Comparison of ENCODE assay signal across 15 cellular contexts in the genomic region with DNA sequence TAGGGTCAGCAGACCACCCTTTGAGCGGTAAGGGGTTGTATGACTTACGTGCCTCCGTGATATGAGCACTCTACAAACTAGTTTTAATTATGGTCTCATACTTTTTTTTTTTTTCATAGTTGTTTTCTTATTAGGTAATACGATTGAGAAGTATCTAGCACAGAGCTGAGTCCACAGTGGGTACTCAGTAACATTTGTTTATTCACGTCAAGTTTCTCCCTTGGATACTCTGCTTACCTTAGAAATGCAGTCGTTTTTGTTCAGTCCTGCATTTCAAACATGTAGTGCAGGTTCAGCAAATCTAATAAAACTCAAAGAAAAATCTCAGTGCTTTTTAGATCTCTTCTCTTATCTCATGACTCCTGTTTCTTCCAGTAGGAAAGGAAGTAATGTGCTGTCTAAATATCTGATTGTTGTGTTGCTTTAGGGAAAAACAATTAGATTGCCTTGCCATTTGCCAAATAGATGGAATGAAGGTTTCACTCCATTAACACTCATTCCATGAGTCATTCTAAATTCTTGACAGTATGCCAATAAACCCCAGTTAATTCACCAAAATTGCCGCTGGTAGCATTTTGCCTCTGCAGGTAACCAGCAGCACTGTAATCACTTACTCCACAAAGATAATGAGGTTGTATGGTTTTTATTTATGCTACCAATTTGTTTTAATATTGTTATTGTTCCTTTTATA.
A peak's percentile ranks its signal among the peaks of the same experiment; 100 is the strongest.
DNase-seq lines count a peak whose midpoint lies in the region; ATAC-seq and TF ChIP-seq lines count a peak whose summit lies in the region.
"Had no signal": no experiment of that assay in that cellular context is flagged by ENCODE, and none has a peak within 500 bp of the region (broad histone marks: within the 10 kb centered on the region; RNA-seq: fewer than 3 reads in every experiment).

No MANE protein-coding gene starts in this region.

- peak; percentile 7 for TF ChIP-seq CTCF in epithelial cell of proximal tubule (conservative IDR thresholded peaks at IDR 0.05; ENCODE audit: low read depth, low read length)

- H3K4me3 ChIP-seq in epithelial cell of proximal tubule (ENCODE audit: low read depth, low read length), result no peak overlapping the region
- H3K4me3 ChIP-seq: left ventricle myocardium inferior, neural progenitor cell had no signal

- peak; percentile 53 for DNase-seq in A172 (ENCODE audit: low spot score)
- DNase-seq in HS-27A (ENCODE audit: low read depth), result peak; percentile 69
- peak; percentile 34 for DNase-seq in NCI-H446 treated with DMSO at 0.1 percent for 48 hours (lab: John Stamatoyannopoulos, UW)
- peak; percentile 79 for DNase-seq in epithelial cell of proximal tubule (ENCODE audit: low read depth)
- DNase-seq in CD1c-positive myeloid dendritic cell (ENCODE audit: extremely low spot score), result no peak
- DNase-seq in posterior vena cava (ENCODE audit: low spot score), result no peak
- DNase-seq in ureter (ENCODE audit: low spot score), result no peak
- no peak for DNase-seq in left ventricle myocardium superior
- DNase-seq: activated naive CD4-positive, alpha-beta T cell treated with anti-CD3 and anti-CD28 coated beads, Interleukin-2, amount 10 ng/mL, durations not matched to agents 7 days and 5 days; cortex of kidney; foreskin fibroblast; left ventricle myocardium inferior; stimulated activated CD4-positive, alpha-beta T cell treated with anti-CD3 and anti-CD28 coated beads, Interleukin-12 subunit alpha, Interleukin-12 subunit beta, amount 100 ng/mL, for 4 hours; T1000 had no signal

- ATAC-seq in left ventricle myocardium superior, result no peak

- intact Hi-C loops in posterior vena cava (cut with DNase I), result no loop called here
- intact Hi-C loops in left ventricle myocardium superior (cut with micrococcal nuclease), result no loop called here

Comparison
In these comparisons a context has a peak if more than half of its experiments do, and no peak if none do; other contexts are left out.
1. DNase-seq: peak in A172 (single experiment), HS-27A (single experiment), NCI-H446 treated with DMSO at 0.1 percent for 48 hours (single experiment) and epithelial cell of proximal tubule (single experiment); none in CD1c-positive myeloid dendritic cell (single experiment), posterior vena cava (single experiment), ureter (single experiment) and left ventricle myocardium superior (single experiment).